Comparison of ENCODE assay signal across 1 cellular context in the genomic region with DNA sequence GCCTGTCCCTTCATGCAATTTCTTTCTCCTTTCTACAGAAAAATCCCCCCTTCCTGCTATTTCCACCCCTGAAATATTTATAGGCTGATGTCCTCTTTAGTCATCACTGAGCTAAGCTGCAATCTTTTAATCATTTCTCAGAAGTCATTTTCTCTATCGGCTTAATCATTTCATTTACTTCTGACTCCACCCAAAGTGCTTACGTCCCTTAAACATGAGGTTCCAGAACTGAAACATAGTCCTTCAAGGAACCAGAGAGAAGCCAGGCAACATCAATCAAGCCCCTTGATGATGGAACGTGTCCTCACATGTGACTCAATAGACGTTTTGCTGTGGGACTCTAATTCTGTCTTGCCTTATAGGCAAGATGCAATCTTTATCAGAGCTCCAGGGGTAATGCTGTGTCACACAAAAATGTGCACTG.
TF ChIP-seq lines count a peak whose summit lies in the region.

No MANE protein-coding gene starts in this region.

TF ChIP-seq in HEK293T, 16 proteins besides CTCF, POLR2A, EP300 and RAD21 (continued from another document):
- TF ChIP-seq, protein P1, sequence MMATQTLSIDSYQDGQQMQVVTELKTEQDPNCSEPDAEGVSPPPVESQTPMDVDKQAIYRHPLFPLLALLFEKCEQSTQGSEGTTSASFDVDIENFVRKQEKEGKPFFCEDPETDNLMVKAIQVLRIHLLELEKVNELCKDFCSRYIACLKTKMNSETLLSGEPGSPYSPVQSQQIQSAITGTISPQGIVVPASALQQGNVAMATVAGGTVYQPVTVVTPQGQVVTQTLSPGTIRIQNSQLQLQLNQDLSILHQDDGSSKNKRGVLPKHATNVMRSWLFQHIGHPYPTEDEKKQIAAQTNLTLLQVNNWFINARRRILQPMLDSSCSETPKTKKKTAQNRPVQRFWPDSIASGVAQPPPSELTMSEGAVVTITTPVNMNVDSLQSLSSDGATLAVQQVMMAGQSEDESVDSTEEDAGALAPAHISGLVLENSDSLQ (IDR thresholded peaks at IDR 0.05): no peak
- TF ChIP-seq NFRKB (IDR thresholded peaks at IDR 0.05): no peak
